1 cellular context compared by ENCODE assay signal in the genomic region with DNA sequence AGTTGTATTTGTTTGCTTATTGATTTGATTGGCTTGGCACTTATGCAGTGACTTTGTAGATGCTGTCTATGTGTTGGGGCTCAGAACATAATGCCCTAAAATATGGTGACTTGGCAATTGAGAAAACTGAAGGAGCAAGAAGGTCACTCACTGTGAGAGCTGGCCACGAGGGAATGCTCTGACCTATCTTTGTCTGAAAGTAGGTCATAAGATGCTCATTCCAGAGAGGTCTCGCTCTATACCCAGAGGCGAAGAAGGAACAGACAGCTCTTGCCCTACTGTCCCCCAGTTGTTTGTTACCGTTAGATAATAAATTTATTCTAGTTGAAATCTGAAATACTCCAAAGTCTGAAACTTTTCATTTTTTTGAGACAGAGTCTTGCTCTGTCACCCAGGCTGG.
TF ChIP-seq lines count a peak whose summit lies in the region.

No MANE protein-coding gene starts in this region.

TF ChIP-seq in GM23338, 12 proteins besides CTCF, POLR2A, EP300 and RAD21:
- TF ChIP-seq, protein P1, sequence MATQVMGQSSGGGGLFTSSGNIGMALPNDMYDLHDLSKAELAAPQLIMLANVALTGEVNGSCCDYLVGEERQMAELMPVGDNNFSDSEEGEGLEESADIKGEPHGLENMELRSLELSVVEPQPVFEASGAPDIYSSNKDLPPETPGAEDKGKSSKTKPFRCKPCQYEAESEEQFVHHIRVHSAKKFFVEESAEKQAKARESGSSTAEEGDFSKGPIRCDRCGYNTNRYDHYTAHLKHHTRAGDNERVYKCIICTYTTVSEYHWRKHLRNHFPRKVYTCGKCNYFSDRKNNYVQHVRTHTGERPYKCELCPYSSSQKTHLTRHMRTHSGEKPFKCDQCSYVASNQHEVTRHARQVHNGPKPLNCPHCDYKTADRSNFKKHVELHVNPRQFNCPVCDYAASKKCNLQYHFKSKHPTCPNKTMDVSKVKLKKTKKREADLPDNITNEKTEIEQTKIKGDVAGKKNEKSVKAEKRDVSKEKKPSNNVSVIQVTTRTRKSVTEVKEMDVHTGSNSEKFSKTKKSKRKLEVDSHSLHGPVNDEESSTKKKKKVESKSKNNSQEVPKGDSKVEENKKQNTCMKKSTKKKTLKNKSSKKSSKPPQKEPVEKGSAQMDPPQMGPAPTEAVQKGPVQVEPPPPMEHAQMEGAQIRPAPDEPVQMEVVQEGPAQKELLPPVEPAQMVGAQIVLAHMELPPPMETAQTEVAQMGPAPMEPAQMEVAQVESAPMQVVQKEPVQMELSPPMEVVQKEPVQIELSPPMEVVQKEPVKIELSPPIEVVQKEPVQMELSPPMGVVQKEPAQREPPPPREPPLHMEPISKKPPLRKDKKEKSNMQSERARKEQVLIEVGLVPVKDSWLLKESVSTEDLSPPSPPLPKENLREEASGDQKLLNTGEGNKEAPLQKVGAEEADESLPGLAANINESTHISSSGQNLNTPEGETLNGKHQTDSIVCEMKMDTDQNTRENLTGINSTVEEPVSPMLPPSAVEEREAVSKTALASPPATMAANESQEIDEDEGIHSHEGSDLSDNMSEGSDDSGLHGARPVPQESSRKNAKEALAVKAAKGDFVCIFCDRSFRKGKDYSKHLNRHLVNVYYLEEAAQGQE (IDR thresholded peaks at IDR 0.05; ENCODE audit: unreplicated experiment), result no peak
- TF ChIP-seq, protein P2, sequence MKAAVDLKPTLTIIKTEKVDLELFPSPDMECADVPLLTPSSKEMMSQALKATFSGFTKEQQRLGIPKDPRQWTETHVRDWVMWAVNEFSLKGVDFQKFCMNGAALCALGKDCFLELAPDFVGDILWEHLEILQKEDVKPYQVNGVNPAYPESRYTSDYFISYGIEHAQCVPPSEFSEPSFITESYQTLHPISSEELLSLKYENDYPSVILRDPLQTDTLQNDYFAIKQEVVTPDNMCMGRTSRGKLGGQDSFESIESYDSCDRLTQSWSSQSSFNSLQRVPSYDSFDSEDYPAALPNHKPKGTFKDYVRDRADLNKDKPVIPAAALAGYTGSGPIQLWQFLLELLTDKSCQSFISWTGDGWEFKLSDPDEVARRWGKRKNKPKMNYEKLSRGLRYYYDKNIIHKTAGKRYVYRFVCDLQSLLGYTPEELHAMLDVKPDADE (IDR thresholded peaks at IDR 0.05), result no peak
- TF ChIP-seq JUNB (IDR thresholded peaks at IDR 0.05; ENCODE audit: unreplicated experiment) (no peak), NANOG (IDR thresholded peaks at IDR 0.05; ENCODE audit: borderline replicate concordance) (no peak), EZH2 (IDR thresholded peaks at IDR 0.05; ENCODE audit: low read depth, unreplicated experiment) (no peak), ZNF114 (CRISPR knock-in tag; IDR thresholded peaks at IDR 0.05) (no peak), ZNF331 (CRISPR knock-in tag; IDR thresholded peaks at IDR 0.05; ENCODE audit: low read depth) (no peak), CREB1 (CRISPR knock-in tag; IDR thresholded peaks at IDR 0.05; ENCODE audit: low read depth) (no peak), EZH2phosphoT487 (IDR thresholded peaks at IDR 0.05; ENCODE audit: unreplicated experiment) (no peak), STAT1 (IDR thresholded peaks at IDR 0.05; ENCODE audit: unreplicated experiment) (no peak), POLR2AphosphoS5 (IDR thresholded peaks at IDR 0.05; ENCODE audit: low read depth) (no peak)
- TF ChIP-seq, protein P3, sequence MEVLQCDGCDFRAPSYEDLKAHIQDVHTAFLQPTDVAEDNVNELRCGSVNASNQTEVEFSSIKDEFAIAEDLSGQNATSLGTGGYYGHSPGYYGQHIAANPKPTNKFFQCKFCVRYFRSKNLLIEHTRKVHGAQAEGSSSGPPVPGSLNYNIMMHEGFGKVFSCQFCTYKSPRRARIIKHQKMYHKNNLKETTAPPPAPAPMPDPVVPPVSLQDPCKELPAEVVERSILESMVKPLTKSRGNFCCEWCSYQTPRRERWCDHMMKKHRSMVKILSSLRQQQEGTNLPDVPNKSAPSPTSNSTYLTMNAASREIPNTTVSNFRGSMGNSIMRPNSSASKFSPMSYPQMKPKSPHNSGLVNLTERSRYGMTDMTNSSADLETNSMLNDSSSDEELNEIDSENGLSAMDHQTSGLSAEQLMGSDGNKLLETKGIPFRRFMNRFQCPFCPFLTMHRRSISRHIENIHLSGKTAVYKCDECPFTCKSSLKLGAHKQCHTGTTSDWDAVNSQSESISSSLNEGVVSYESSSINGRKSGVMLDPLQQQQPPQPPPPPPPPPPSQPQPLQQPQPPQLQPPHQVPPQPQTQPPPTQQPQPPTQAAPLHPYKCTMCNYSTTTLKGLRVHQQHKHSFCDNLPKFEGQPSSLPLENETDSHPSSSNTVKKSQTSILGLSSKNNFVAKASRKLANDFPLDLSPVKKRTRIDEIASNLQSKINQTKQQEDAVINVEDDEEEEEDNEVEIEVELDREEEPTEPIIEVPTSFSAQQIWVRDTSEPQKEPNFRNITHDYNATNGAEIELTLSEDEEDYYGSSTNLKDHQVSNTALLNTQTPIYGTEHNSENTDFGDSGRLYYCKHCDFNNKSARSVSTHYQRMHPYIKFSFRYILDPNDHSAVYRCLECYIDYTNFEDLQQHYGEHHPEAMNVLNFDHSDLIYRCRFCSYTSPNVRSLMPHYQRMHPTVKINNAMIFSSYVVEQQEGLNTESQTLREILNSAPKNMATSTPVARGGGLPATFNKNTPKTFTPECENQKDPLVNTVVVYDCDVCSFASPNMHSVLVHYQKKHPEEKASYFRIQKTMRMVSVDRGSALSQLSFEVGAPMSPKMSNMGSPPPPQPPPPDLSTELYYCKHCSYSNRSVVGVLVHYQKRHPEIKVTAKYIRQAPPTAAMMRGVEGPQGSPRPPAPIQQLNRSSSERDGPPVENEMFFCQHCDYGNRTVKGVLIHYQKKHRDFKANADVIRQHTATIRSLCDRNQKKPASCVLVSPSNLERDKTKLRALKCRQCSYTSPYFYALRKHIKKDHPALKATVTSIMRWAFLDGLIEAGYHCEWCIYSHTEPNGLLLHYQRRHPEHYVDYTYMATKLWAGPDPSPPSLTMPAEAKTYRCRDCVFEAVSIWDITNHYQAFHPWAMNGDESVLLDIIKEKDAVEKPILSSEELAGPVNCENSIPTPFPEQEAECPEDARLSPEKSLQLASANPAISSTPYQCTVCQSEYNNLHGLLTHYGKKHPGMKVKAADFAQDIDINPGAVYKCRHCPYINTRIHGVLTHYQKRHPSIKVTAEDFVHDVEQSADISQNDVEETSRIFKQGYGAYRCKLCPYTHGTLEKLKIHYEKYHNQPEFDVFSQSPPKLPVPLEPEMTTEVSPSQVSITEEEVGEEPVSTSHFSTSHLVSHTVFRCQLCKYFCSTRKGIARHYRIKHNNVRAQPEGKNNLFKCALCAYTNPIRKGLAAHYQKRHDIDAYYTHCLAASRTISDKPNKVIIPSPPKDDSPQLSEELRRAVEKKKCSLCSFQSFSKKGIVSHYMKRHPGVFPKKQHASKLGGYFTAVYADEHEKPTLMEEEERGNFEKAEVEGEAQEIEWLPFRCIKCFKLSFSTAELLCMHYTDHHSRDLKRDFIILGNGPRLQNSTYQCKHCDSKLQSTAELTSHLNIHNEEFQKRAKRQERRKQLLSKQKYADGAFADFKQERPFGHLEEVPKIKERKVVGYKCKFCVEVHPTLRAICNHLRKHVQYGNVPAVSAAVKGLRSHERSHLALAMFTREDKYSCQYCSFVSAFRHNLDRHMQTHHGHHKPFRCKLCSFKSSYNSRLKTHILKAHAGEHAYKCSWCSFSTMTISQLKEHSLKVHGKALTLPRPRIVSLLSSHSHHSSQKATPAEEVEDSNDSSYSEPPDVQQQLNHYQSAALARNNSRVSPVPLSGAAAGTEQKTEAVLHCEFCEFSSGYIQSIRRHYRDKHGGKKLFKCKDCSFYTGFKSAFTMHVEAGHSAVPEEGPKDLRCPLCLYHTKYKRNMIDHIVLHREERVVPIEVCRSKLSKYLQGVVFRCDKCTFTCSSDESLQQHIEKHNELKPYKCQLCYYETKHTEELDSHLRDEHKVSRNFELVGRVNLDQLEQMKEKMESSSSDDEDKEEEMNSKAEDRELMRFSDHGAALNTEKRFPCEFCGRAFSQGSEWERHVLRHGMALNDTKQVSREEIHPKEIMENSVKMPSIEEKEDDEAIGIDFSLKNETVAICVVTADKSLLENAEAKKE (CRISPR knock-in tag; IDR thresholded peaks at IDR 0.05), result no peak
